ENCODE assay signal across 4 cellular contexts in genomic region chr1:166937962-166938361, GRCh38. TPM values are rescaled to one million over a fixed set of nuclear protein-coding genes. Genes with fewer than 3 reads are reported as not detected.
"Had no signal": no experiment of that assay in that cellular context is flagged by ENCODE, and none has a peak within 500 bp of the region (broad histone marks: within the 10 kb centered on the region; RNA-seq: fewer than 3 reads in every experiment).

No MANE protein-coding gene starts in this region.

- DNase-seq: GDM1, GF-D8 had no signal

- ATAC-seq: GM12878 had no signal

- H3K4me3 ChIP-seq: GM12878 had no signal

RNA-seq across cellular contexts. Expression of gene MAEL, which starts 51.1 kb away (rescaled TPM):
- total RNA-seq: G401 had no signal
